Comparison of ENCODE assay signal across 1 cellular context in genomic region chr5:102099766-102100331, GRCh38.
TF ChIP-seq lines count a peak whose summit lies in the region.

No MANE protein-coding gene starts in this region.

TF ChIP-seq in HepG2, 621 proteins besides CTCF, POLR2A, EP300 and RAD21 (continued from another document and continues in another):
- TF ChIP-seq SP1 (IDR thresholded peaks at IDR 0.05) (no peak), SP1 (CRISPR knock-in tag; IDR thresholded peaks at IDR 0.05) (no peak), REST (IDR thresholded peaks at IDR 0.05; ENCODE audit: borderline replicate concordance in 1 of 2, low read depth in 1 of 2, low read length in 2 of 2) (peak in 1 of 2 experiments; percentile 43; a peak in 1 of 4 replicates), MLX (CRISPR knock-in tag; IDR thresholded peaks at IDR 0.05) (peak; percentile 86), TBX3 (IDR thresholded peaks at IDR 0.05; ENCODE audit: borderline replicate concordance) (peak; percentile 64; the same call in 1 of the 2 replicates), JUN (CRISPR knock-in tag; IDR thresholded peaks at IDR 0.05) (peak; percentile 74; the same call in 1 of the 2 replicates), ZNF451 (CRISPR knock-in tag; IDR thresholded peaks at IDR 0.05) (no peak; the same call in 1 of the 2 replicates), SIX4 (CRISPR knock-in tag; IDR thresholded peaks at IDR 0.05) (peak; percentile 63; the same call in 1 of the 2 replicates), ZNF720 (CRISPR knock-in tag; IDR thresholded peaks at IDR 0.05) (no peak), NCOA2 (CRISPR knock-in tag; IDR thresholded peaks at IDR 0.05) (peak; percentile 94), ZBTB38 (CRISPR knock-in tag; IDR thresholded peaks at IDR 0.05) (peak; percentile 13; the same call in 1 of the 2 replicates), ZNF543 (CRISPR knock-in tag; IDR thresholded peaks at IDR 0.05) (peak; percentile 70), HNF1B (CRISPR knock-in tag; IDR thresholded peaks at IDR 0.05) (peak; percentile 99), NCOA1 (CRISPR knock-in tag; IDR thresholded peaks at IDR 0.05) (peak; percentile 45; the same call in 1 of the 2 replicates), ZNF703 (CRISPR knock-in tag; IDR thresholded peaks at IDR 0.05; ENCODE audit: borderline replicate concordance) (no peak), CEBPG (CRISPR knock-in tag; IDR thresholded peaks at IDR 0.05) (peak; percentile 36; the same call in 1 of the 2 replicates), ZNF788 (CRISPR knock-in tag; IDR thresholded peaks at IDR 0.05; ENCODE audit: borderline replicate concordance) (peak; percentile 71; the same call in 1 of the 2 replicates), ZFP1 (CRISPR knock-in tag; IDR thresholded peaks at IDR 0.05) (peak; percentile 32; the same call in 1 of the 2 replicates), KDM2A (CRISPR knock-in tag; IDR thresholded peaks at IDR 0.05; ENCODE audit: borderline replicate concordance, low read depth) (peak; percentile 60), ZNF670 (CRISPR knock-in tag; IDR thresholded peaks at IDR 0.05; ENCODE audit: borderline replicate concordance) (0 out of 2 replicates have a peak, but pooled peaks have one; percentile 73), ATF7-NPFF (CRISPR knock-in tag; IDR thresholded peaks at IDR 0.05; ENCODE audit: low read depth) (0 out of 2 replicates have a peak, but pooled peaks have one; percentile 31), PRDM10 (CRISPR knock-in tag; IDR thresholded peaks at IDR 0.05; ENCODE audit: low read depth) (peak; percentile 48; the same call in 1 of the 2 replicates), SPEN (CRISPR knock-in tag; IDR thresholded peaks at IDR 0.05; ENCODE audit: low read depth) (no peak; the same call in 1 of the 2 replicates), RBM22 (optimal IDR thresholded peaks at IDR 0.05; ENCODE audit: low read length) (no peak), ZNF431 (CRISPR knock-in tag; IDR thresholded peaks at IDR 0.05; ENCODE audit: borderline replicate concordance, low read depth) (peak; percentile 67; the same call in 1 of the 2 replicates), ZNF576 (CRISPR knock-in tag; IDR thresholded peaks at IDR 0.05) (no peak), WIZ (CRISPR knock-in tag; IDR thresholded peaks at IDR 0.05) (no peak), SOX5 (CRISPR knock-in tag; IDR thresholded peaks at IDR 0.05; ENCODE audit: borderline replicate concordance) (peak; percentile 93), POLR2AphosphoS5 (IDR thresholded peaks at IDR 0.05; ENCODE audit: low read depth, low read length) (no peak), TFDP1 (CRISPR knock-in tag; IDR thresholded peaks at IDR 0.05; ENCODE audit: borderline replicate concordance) (peak; percentile 69; the same call in 1 of the 2 replicates), THAP11 (CRISPR knock-in tag; IDR thresholded peaks at IDR 0.05) (peak; percentile 64), KLF13 (CRISPR knock-in tag; IDR thresholded peaks at IDR 0.05) (no peak), ZBTB20 (CRISPR knock-in tag; IDR thresholded peaks at IDR 0.05; ENCODE audit: borderline replicate concordance, low read depth) (peak; percentile 44; the same call in 1 of the 2 replicates), ZNF432 (CRISPR knock-in tag; IDR thresholded peaks at IDR 0.05; ENCODE audit: borderline replicate concordance) (peak; percentile 64; the same call in 1 of the 2 replicates), NCOA5 (CRISPR knock-in tag; IDR thresholded peaks at IDR 0.05) (no peak), KLF6 (CRISPR knock-in tag; IDR thresholded peaks at IDR 0.05) (peak; percentile 68; the same call in 1 of the 2 replicates), POGK (CRISPR knock-in tag; conservative IDR thresholded peaks at IDR 0.05) (peak; percentile 30; the same call in 1 of the 2 replicates), ZNF503 (CRISPR knock-in tag; IDR thresholded peaks at IDR 0.05) (peak; percentile 72; the same call in 1 of the 2 replicates), SKI (IDR thresholded peaks at IDR 0.05; ENCODE audit: partially characterized antibody) (peak; percentile 45), KDM5B (CRISPR knock-in tag; IDR thresholded peaks at IDR 0.05; ENCODE audit: borderline replicate concordance) (peak; percentile 77; the same call in 1 of the 2 replicates), TFE3 (CRISPR knock-in tag; IDR thresholded peaks at IDR 0.05) (peak; percentile 96), BHLHE40 (IDR thresholded peaks at IDR 0.05; ENCODE audit: low read length) (peak; percentile 92), ZNF225 (CRISPR knock-in tag; IDR thresholded peaks at IDR 0.05) (peak; percentile 60; the same call in 1 of the 2 replicates), ZNF205 (CRISPR knock-in tag; IDR thresholded peaks at IDR 0.05) (0 out of 2 replicates have a peak, but pooled peaks have one; percentile 60), MED8 (CRISPR knock-in tag; IDR thresholded peaks at IDR 0.05; ENCODE audit: insufficient replicate concordance) (peak; percentile 47), ZNF160 (CRISPR knock-in tag; IDR thresholded peaks at IDR 0.05) (peak; percentile 70; the same call in 1 of the 2 replicates), YY1 (IDR thresholded peaks at IDR 0.05; ENCODE audit: insufficient read depth, insufficient replicate concordance, low read depth, low read length) (peak; percentile 59), ZNF772 (CRISPR knock-in tag; IDR thresholded peaks at IDR 0.05) (peak; percentile 75; the same call in 1 of the 2 replicates)
